ENCODE assay signal across 39 cellular contexts in the genomic region with DNA sequence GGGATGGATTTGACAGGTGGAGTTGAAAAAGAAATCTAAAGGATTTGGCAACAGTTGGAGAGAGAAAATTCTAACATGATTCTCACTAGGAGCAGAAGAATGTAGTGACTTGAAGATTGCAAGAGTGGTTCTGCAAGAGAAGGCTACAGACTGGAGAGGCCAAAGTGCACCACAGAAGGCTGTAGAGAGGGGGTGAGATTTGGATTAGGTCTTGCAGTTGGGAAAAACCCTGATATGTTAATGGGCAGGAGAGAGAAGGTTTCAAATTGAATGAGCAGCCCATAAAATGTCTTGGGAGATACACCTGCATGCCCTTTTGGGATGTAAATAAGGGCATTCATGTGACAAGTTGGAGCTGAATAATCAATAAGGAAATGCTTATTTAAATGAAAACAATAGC. TPM values are rescaled to one million over a fixed set of nuclear protein-coding genes. Genes with fewer than 3 reads are reported as not detected.
"Had no signal": no experiment of that assay in that cellular context is flagged by ENCODE, and none has a peak within 500 bp of the region (broad histone marks: within the 10 kb centered on the region; RNA-seq: fewer than 3 reads in every experiment).

No MANE protein-coding gene starts in this region.

- H3K27ac ChIP-seq: brain microvascular endothelial cell, foreskin keratinocyte, heart left ventricle, lower lobe of right lung, neural progenitor cell, parathyroid adenoma, psoas muscle, right atrium auricular region, stomach, thyroid gland, upper lobe of right lung, VCaP had no signal

- H3K9me3 Mint-ChIP-seq: activated CD4-positive, alpha-beta memory T cell treated with anti-CD3 and anti-CD28 coated beads for 36 hours; activated CD4-positive, alpha-beta T cell treated with anti-CD3 and anti-CD28 coated beads, Interleukin-2, amount 10 ng/mL, durations not matched to agents 24 days and 14 days; activated T-helper 1 cell treated with anti-CD3 and anti-CD28 coated beads, Interleukin-12 subunit alpha, Interleukin-12 subunit beta, Interleukin-2, Interleukin-4 antibody, amounts not matched to agents 30 ng/mL and 10 ng/mL and 1 ng/mL, durations not matched to agents 14 hours and 24 hours and 36 hours; naive thymus-derived CD8-positive, alpha-beta T cell; neural progenitor cell; stimulated activated memory B cell treated with anti-CD40 and anti-IgM and Interleukin-4, amounts not matched to agents 10 μg/mL and 1 μg/mL and 100 μg/mL, for 72 hours had no signal

- H3K36me3 ChIP-seq: brain microvascular endothelial cell, heart left ventricle, lower lobe of right lung, neural progenitor cell, right atrium auricular region, stomach, upper lobe of right lung had no signal

- H3K27me3 Mint-ChIP-seq: activated CD4-positive, alpha-beta memory T cell treated with anti-CD3 and anti-CD28 coated beads for 36 hours; activated CD4-positive, alpha-beta T cell treated with anti-CD3 and anti-CD28 coated beads, Interleukin-2, amount 10 ng/mL, durations not matched to agents 24 days and 14 days; stimulated activated memory B cell treated with anti-CD40 and anti-IgM and Interleukin-4, amounts not matched to agents 10 μg/mL and 1 μg/mL and 100 μg/mL, for 72 hours had no signal

- H3K4me3 ChIP-seq: heart left ventricle, lower lobe of right lung, neural progenitor cell, psoas muscle, right atrium auricular region, smooth muscle cell, stomach, thyroid gland, upper lobe of right lung had no signal

- H3K4me3 Mint-ChIP-seq: activated CD4-positive, alpha-beta memory T cell treated with anti-CD3 and anti-CD28 coated beads for 36 hours; activated CD4-positive, alpha-beta T cell treated with anti-CD3 and anti-CD28 coated beads, Interleukin-2, amount 10 ng/mL, durations not matched to agents 24 days and 14 days; activated T-helper 1 cell treated with anti-CD3 and anti-CD28 coated beads, Interleukin-12 subunit alpha, Interleukin-12 subunit beta, Interleukin-2, Interleukin-4 antibody, amounts not matched to agents 30 ng/mL and 10 ng/mL and 1 ng/mL, durations not matched to agents 14 hours and 24 hours and 36 hours; naive thymus-derived CD8-positive, alpha-beta T cell; neural progenitor cell; stimulated activated memory B cell treated with anti-CD40 and anti-IgM and Interleukin-4, amounts not matched to agents 10 μg/mL and 1 μg/mL and 100 μg/mL, for 72 hours had no signal

- H3K9ac ChIP-seq: neural progenitor cell, parathyroid adenoma had no signal

- H3K27me3 ChIP-seq: brain microvascular endothelial cell, foreskin keratinocyte, neural progenitor cell, right atrium auricular region, stomach, thyroid gland, upper lobe of right lung had no signal

- FAIRE-seq: endothelial cell of umbilical vein, TTC549 had no signal

- DNase-seq: activated CD4-positive, alpha-beta memory T cell treated with anti-CD3 and anti-CD28 coated beads for 36 hours; activated CD4-positive, alpha-beta T cell treated with anti-CD3 and anti-CD28 coated beads, Interleukin-2, amount 10 ng/mL, durations not matched to agents 24 days and 14 days; activated CD8-positive, alpha-beta memory T cell treated with anti-CD3 and anti-CD28 coated beads, Interleukin-2, amount 50 U/mL, for 4 hours; activated gamma-delta T cell treated with Interleukin-2 at 50 U/mL for 16 hours; activated naive CD4-positive, alpha-beta T cell treated with anti-CD3 and anti-CD28 coated beads, Interleukin-2, amount 50 U/mL, for 16 hours; activated T-cell treated with anti-CD3 and anti-CD28 coated beads, Interleukin-2, amount 50 U/mL, for 1 hour; amniotic stem cell; brain microvascular endothelial cell; caudate nucleus; cortex of kidney; foreskin keratinocyte; heart left ventricle; kidney glomerular epithelial cell; lower lobe of right lung; mesenchymal stem cell; naive thymus-derived CD8-positive, alpha-beta T cell; occipital lobe; psoas muscle; stimulated activated CD4-positive, alpha-beta T cell treated with anti-CD3 and anti-CD28 coated beads, Interleukin-1b, Interleukin-23, amount 100 ng/mL, for 48 hours; stimulated activated CD4-positive, alpha-beta T cell treated with anti-CD3 and anti-CD28 coated beads, Interleukin-4, amount 100 ng/mL, for 4 hours; stimulated activated CD8-positive, alpha-beta memory T cell treated with anti-CD3 and anti-CD28 coated beads, Interleukin-4, amount 100 ng/mL, for 48 hours; stomach; T-helper 9 cell; thyroid gland; upper lobe of right lung had no signal

- H3K9me3 ChIP-seq: heart left ventricle, lower lobe of right lung, psoas muscle, right atrium auricular region, stomach, thyroid gland, upper lobe of right lung had no signal

- ATAC-seq: activated CD4-positive, CD25-positive, alpha-beta regulatory T cell treated with anti-CD3 and anti-CD28 coated beads, Interleukin-2, amount 50 U/mL, for 24 hours; esophagus mucosa; foreskin keratinocyte; heart left ventricle; left lobe of liver; lower lobe of right lung; naive thymus-derived CD8-positive, alpha-beta T cell; psoas muscle; stimulated activated memory B cell treated with anti-CD40 and anti-IgM and Interleukin-4, amounts not matched to agents 10 μg/mL and 1 μg/mL and 100 μg/mL, for 72 hours; upper lobe of right lung had no signal

- H2AFZ ChIP-seq: neural progenitor cell, parathyroid adenoma had no signal

- H3K36me3 Mint-ChIP-seq: activated CD4-positive, alpha-beta memory T cell treated with anti-CD3 and anti-CD28 coated beads for 36 hours; naive thymus-derived CD8-positive, alpha-beta T cell; stimulated activated memory B cell treated with anti-CD40 and anti-IgM and Interleukin-4, amounts not matched to agents 10 μg/mL and 1 μg/mL and 100 μg/mL, for 72 hours had no signal

- H3K4me1 ChIP-seq: foreskin keratinocyte, lower lobe of right lung, neural progenitor cell, parathyroid adenoma, psoas muscle, right atrium auricular region, stomach, thyroid gland, upper lobe of right lung had no signal

- H3K79me2 ChIP-seq: parathyroid adenoma had no signal

- H3K27ac Mint-ChIP-seq: activated CD4-positive, alpha-beta memory T cell treated with anti-CD3 and anti-CD28 coated beads for 36 hours; activated CD4-positive, alpha-beta T cell treated with anti-CD3 and anti-CD28 coated beads, Interleukin-2, amount 10 ng/mL, durations not matched to agents 24 days and 14 days; activated T-helper 1 cell treated with anti-CD3 and anti-CD28 coated beads, Interleukin-12 subunit alpha, Interleukin-12 subunit beta, Interleukin-2, Interleukin-4 antibody, amounts not matched to agents 30 ng/mL and 10 ng/mL and 1 ng/mL, durations not matched to agents 14 hours and 24 hours and 36 hours; naive thymus-derived CD8-positive, alpha-beta T cell; neural progenitor cell; stimulated activated memory B cell treated with anti-CD40 and anti-IgM and Interleukin-4, amounts not matched to agents 10 μg/mL and 1 μg/mL and 100 μg/mL, for 72 hours had no signal

- H3K4me1 Mint-ChIP-seq: activated CD4-positive, alpha-beta T cell treated with anti-CD3 and anti-CD28 coated beads, Interleukin-2, amount 10 ng/mL, durations not matched to agents 24 days and 14 days; naive thymus-derived CD8-positive, alpha-beta T cell; stimulated activated memory B cell treated with anti-CD40 and anti-IgM and Interleukin-4, amounts not matched to agents 10 μg/mL and 1 μg/mL and 100 μg/mL, for 72 hours had no signal

- H3K4me2 ChIP-seq: neural progenitor cell, smooth muscle cell had no signal

RNA-seq across cellular contexts. Expression of gene VEGFD, which starts 14.7 kb away (rescaled TPM):
- total RNA-seq: activated CD4-positive, alpha-beta memory T cell treated with anti-CD3 and anti-CD28 coated beads for 36 hours; activated CD4-positive, alpha-beta T cell treated with anti-CD3 and anti-CD28 coated beads, Interleukin-2, amount 10 ng/mL, durations not matched to agents 24 days and 14 days; activated CD8-positive, alpha-beta memory T cell treated with anti-CD3 and anti-CD28 coated beads for 36 hours; activated T-helper 1 cell treated with anti-CD3 and anti-CD28 coated beads, Interleukin-12 subunit alpha, Interleukin-12 subunit beta, Interleukin-2, Interleukin-4 antibody, amounts not matched to agents 30 ng/mL and 10 ng/mL and 1 ng/mL, durations not matched to agents 14 hours and 24 hours and 36 hours; astrocyte; foreskin keratinocyte; naive thymus-derived CD8-positive, alpha-beta T cell; occipital lobe; smooth muscle cell had no signal
- polyA plus RNA-seq: foreskin keratinocyte; naive thymus-derived CD8-positive, alpha-beta T cell had no signal
